ENCODE assay signal across 1 cellular context in the genomic region with DNA sequence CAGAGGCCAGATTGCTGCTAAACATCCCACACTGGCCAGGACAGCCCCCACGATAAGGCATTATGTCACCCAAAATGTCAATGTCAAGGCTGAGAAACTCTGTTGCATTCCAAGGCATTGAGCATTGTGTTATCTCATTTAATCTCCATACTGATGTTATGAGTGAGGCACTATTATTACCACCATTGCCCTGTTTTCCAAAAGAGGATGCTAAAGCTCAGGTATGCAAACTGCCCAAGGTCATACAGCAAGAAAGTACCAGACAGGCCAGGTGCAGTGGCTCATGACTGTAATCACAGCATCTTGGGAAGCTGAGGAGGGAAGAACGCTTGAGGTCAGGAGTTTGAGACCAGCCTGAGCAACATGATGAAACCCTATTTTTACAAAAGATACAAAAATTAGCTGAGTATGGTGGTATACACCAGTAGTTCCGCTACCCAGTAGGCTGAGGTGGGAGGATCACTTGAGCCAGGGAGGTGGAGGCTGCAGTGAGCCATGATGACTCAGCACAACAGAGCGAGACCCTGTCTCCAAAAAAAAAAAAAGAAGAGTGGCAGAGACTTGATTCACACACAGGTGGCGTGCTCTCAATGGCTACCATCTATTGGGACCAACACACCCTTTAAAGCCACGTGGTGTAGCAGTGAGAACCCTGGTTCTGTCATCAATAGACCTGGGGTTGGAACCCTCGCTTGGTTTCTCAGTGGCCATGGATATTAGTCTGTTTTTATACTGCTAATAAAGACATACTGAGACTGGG.
TF ChIP-seq lines count a peak whose summit lies in the region.

No MANE protein-coding gene starts in this region.

TF ChIP-seq in HepG2, 621 proteins besides CTCF, POLR2A, EP300 and RAD21 (continued from another document):
- TF ChIP-seq TRAFD1 (CRISPR knock-in tag; IDR thresholded peaks at IDR 0.05; ENCODE audit: borderline replicate concordance) (no peak), KDM5A (IDR thresholded peaks at IDR 0.05; ENCODE audit: borderline replicate concordance, low read length) (no peak), MAFF (IDR thresholded peaks at IDR 0.05; ENCODE audit: low read depth, low read length) (peak; percentile 84), NFE2 (CRISPR knock-in tag; IDR thresholded peaks at IDR 0.05) (peak; percentile 31; the same call in 1 of the 2 replicates), NFE2L2 (IDR thresholded peaks at IDR 0.05; ENCODE audit: low read length) (peak; percentile 75)
